1 cellular context compared by ENCODE assay signal in the genomic region with DNA sequence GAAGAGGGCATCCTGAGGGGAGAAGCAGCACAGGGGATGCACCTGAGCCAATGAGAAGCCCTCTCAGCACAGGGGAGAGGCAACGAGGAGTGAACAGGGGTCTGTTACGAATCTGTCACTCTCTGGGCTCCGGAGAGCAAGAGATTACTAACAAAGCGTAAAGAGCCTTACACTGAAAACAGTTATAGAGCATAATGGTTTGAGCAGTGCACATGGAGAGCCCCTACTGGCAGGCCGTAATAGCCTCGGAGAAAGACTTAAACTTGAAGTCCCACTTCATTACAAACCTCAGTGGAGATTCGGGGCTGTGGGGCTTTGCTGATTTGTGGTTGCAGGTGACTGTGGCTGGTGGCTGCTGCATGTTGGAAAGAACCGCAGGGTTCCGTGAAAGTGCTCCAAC.
TF ChIP-seq lines count a peak whose summit lies in the region.

No MANE protein-coding gene starts in this region.

TF ChIP-seq in WTC11, 78 proteins besides CTCF, POLR2A, EP300 and RAD21 (continued from another document):
- TF ChIP-seq, protein P1, sequence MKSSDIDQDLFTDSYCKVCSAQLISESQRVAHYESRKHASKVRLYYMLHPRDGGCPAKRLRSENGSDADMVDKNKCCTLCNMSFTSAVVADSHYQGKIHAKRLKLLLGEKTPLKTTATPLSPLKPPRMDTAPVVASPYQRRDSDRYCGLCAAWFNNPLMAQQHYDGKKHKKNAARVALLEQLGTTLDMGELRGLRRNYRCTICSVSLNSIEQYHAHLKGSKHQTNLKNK (CRISPR knock-in tag; IDR thresholded peaks at IDR 0.05) = no peak
